1 cellular context compared by ENCODE assay signal in the genomic region with DNA sequence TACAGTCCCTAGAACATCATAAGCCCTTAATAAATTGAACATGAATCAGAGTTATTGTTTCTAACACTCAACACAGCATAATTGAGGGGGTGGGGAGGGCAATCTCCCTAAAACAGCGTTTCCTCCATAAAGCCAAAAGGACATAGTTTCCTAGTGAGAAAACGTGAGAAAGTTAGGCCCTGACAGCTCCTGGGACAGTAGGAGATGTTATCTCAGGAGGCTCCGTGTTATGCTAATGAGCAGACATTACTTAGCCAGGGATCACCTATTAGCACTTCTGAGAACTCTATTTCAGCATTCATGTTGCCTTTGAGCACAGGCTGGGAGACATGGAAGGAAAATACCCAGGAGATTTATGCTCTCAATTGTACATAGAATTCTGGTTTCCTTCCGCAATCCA.
A peak's percentile ranks its signal among the peaks of the same experiment; 100 is the strongest.
TF ChIP-seq lines count a peak whose summit lies in the region.

No MANE protein-coding gene starts in this region.

TF ChIP-seq in H1, 55 proteins besides CTCF, POLR2A, EP300 and RAD21:
- TF ChIP-seq RXRA (IDR thresholded peaks at IDR 0.05; ENCODE audit: insufficient read depth, low read depth, low read length) (no peak), TAF1 (IDR thresholded peaks at IDR 0.05; ENCODE audit: low read depth, low read length) (no peak), SP1 (IDR thresholded peaks at IDR 0.05; ENCODE audit: low read depth, low read length) (no peak), BRCA1 (IDR thresholded peaks at IDR 0.05; ENCODE audit: low read depth, low read length) (no peak), EGR1 (IDR thresholded peaks at IDR 0.05; ENCODE audit: borderline replicate concordance, low read depth, low read length) (no peak), YY1 (IDR thresholded peaks at IDR 0.05; ENCODE audit: low read depth, low read length) (0 out of 2 replicates have a peak, but pooled peaks have one; percentile 35), CHD1 (IDR thresholded peaks at IDR 0.05; ENCODE audit: low read depth, low read length) (no peak), SRF (IDR thresholded peaks at IDR 0.05; ENCODE audit: low read depth, low read length) (0 out of 2 replicates have a peak, but pooled peaks have one; percentile 25), SIX5 (IDR thresholded peaks at IDR 0.05; ENCODE audit: low read depth, low read length) (no peak), RFX5 (IDR thresholded peaks at IDR 0.05; ENCODE audit: borderline replicate concordance, low read depth, low read length) (no peak), SP4 (IDR thresholded peaks at IDR 0.05; ENCODE audit: low read length) (no peak), TEAD4 (IDR thresholded peaks at IDR 0.05; ENCODE audit: low read depth, low read length) (no peak), POLR2AphosphoS5 (IDR thresholded peaks at IDR 0.05; ENCODE audit: low read depth, low read length) (no peak), NRF1 (IDR thresholded peaks at IDR 0.05; ENCODE audit: low read depth, low read length) (no peak), GTF2F1 (IDR thresholded peaks at IDR 0.05; ENCODE audit: borderline replicate concordance, low read depth, low read length) (no peak), SAP30 (IDR thresholded peaks at IDR 0.05; ENCODE audit: insufficient read depth, insufficient replicate concordance, low read length) (no peak)
